18 cellular contexts compared by ENCODE assay signal in the genomic region with DNA sequence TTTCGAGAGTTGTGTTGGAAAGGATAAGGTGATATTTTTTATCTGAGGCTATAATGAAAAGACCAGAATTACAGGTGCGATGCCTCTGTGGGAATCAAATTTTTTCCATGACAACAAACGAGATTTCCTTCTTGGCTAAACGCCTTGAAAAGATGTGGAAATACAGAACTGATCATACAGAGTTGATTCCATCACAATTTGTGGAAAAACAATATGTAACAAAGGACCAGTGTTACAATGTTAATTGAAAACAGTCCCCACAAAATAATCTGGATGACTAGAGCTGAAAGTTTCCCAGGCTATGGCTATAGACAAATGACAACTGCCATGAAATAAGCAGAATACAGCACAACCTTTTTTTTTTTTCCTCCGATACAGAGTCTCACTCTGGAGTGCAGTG.
DNase-seq lines count a peak whose midpoint lies in the region; ATAC-seq, FAIRE-seq and TF ChIP-seq lines count a peak whose summit lies in the region.
"Had no signal": no experiment of that assay in that cellular context is flagged by ENCODE, and none has a peak within 500 bp of the region (broad histone marks: within the 10 kb centered on the region; RNA-seq: fewer than 3 reads in every experiment).

No MANE protein-coding gene starts in this region.

- peak overlapping the region; percentile 32 for H3K9ac ChIP-seq in SK-N-MC (ENCODE audit: insufficient read length)
- H3K9ac ChIP-seq in endothelial cell of umbilical vein (replicated peaks; ENCODE audit: extremely low read depth, insufficient read depth, low read length) = no peak overlapping the region
- H3K9ac ChIP-seq: BLaER1 treated with 17β-estradiol and CSF1 and Interleukin-3, amounts not matched to agents 10 nM and 100 nM; GM23248 had no signal

- no peak overlapping the region for H2AFZ ChIP-seq in endothelial cell of umbilical vein (ENCODE audit: low read depth, low read length)
- H2AFZ ChIP-seq: GM23248 had no signal

- TF ChIP-seq CTCF in heart left ventricle (IDR thresholded peaks at IDR 0.05) (no peak), endothelial cell of umbilical vein (IDR thresholded peaks at IDR 0.05; ENCODE audit: extremely low read depth in 1 of 2, insufficient read depth in 1 of 2, low read depth in 1 of 2, low read length in 2 of 2) (no peak)

- no peaks in the 10 kb centered on the region for H3K9me1 ChIP-seq in endothelial cell of umbilical vein (replicated peaks; ENCODE audit: control insufficient read depth, extremely low read depth, insufficient read depth, low read length)

- dilution Hi-C loops in endothelial cell of umbilical vein (cut with MboI; ENCODE audit: extremely low pct_ligation_motif_present, low sequenced_read_pairs) = no loop called here

- DNase-seq in heart left ventricle (no peak), Right ventricle myocardium superior (no peak), SK-N-MC (ENCODE audit: low read depth, low spot score) (no peak), endothelial cell of umbilical vein (ENCODE audit: low read depth, low spot score) (peak; percentile 57), sciatic nerve (ENCODE audit: low spot score) (no peak), substantia nigra (lab: John Stamatoyannopoulos, UW) (no peak), hypothalamus (lab: John Stamatoyannopoulos, UW) (no peak)
- DNase-seq: 8988T; Calu3; CD8-positive, alpha-beta T cell; DMS79 treated with DMSO at 0.1 percent for 48 hours; GF-D8; GM23248 had no signal

- no peak for FAIRE-seq in endothelial cell of umbilical vein (lab: Jason Lieb, UNC)
- FAIRE-seq: GM19239 had no signal

- no peaks in the 10 kb centered on the region for H3K27me3 ChIP-seq in heart left ventricle
- H3K27me3 ChIP-seq in endothelial cell of umbilical vein (ENCODE audit: control insufficient read depth in 2 of 2, insufficient read depth in 2 of 2, low read length in 2 of 2) = no peaks in the 10 kb centered on the region
- H3K27me3 ChIP-seq: BLaER1 treated with 17β-estradiol and CSF1 and Interleukin-3, amounts not matched to agents 10 nM and 100 nM had no signal

- no TSS peak for BruUV-seq in endothelial cell of umbilical vein (replicated peaks; lab: Mats Ljungman, UMichigan)

- intact Hi-C loops in heart left ventricle (cut with DNase I) (loop anchor here in 5 of 10 donors (5.0 to 10.0 kb wide), 6 partner anchors 53 to 193 kb away; no protein-coding TSS in a partner anchor), Right ventricle myocardium superior (cut with DNase I) (no loop called here), endothelial cell of umbilical vein (cut with micrococcal nuclease) (loop anchor here (5.0 to 10.0 kb wide), 4 partner anchors 193 to 1903 kb away; partner anchors contain the start of genes DIAPH3, PCDH17 and TDRD3), sciatic nerve (cut with DNase I) (no loop called here)

- H3K36me3 ChIP-seq in heart left ventricle (no peaks in the 10 kb centered on the region), SK-N-MC (ENCODE audit: insufficient read depth, low read length) (no peaks in the 10 kb centered on the region), endothelial cell of umbilical vein (ENCODE audit: control insufficient read depth in 2 of 2, extremely low read depth in 1 of 2, insufficient read depth in 2 of 2, low read length in 2 of 2) (no peaks in the 10 kb centered on the region)
- H3K36me3 ChIP-seq: BLaER1 treated with 17β-estradiol and CSF1 and Interleukin-3, amounts not matched to agents 10 nM and 100 nM; HAP-1 had no signal

- H3K4me3 ChIP-seq in heart left ventricle (no peak overlapping the region), SK-N-MC (no peak overlapping the region), endothelial cell of umbilical vein (replicated peaks in 1 of 3; ENCODE audit: insufficient read depth in 1 of 3, low read depth in 1 of 3, low read length in 3 of 3) (no peak overlapping the region)
- H3K4me3 ChIP-seq: BLaER1 treated with 17β-estradiol and CSF1 and Interleukin-3, amounts not matched to agents 10 nM and 100 nM; GM23248; HAP-1 had no signal

- no peak for TF ChIP-seq POLR2A in heart left ventricle (IDR thresholded peaks at IDR 0.05)
- no peak for TF ChIP-seq POLR2A in endothelial cell of umbilical vein (IDR thresholded peaks at IDR 0.05; ENCODE audit: low read depth, low read length)

- POLR2A ChIA-PET in endothelial cell of umbilical vein (lab: Charles Lee) = no interaction called here

- 62 to 68% (median 66%) methylated on average over 5 of the region's 5 CpGs for WGBS in heart left ventricle, 4 donors

- H3K27ac ChIP-seq in heart left ventricle = peak overlapping the region in 7 of 12 donors; percentile 10 to 73 (median 36)
- H3K27ac ChIP-seq in SK-N-MC = peak overlapping the region; percentile 78
- H3K27ac ChIP-seq in endothelial cell of umbilical vein (ENCODE audit: insufficient read depth, low read depth, low read length) = peak overlapping the region; percentile 73
- H3K27ac ChIP-seq in substantia nigra (ENCODE audit: low read depth, low read length, poor library complexity, severe bottlenecking) = no peak overlapping the region
- H3K27ac ChIP-seq: BLaER1 treated with 17β-estradiol and CSF1 and Interleukin-3, amounts not matched to agents 10 nM and 100 nM; GM23248; HL-60 had no signal

- H3K9me3 ChIP-seq in heart left ventricle = no peaks in the 10 kb centered on the region
- H3K9me3 ChIP-seq in SK-N-MC (ENCODE audit: low read depth, low read length) = peaks cover 4% of the 10 kb centered on the region; the same call in 1 of the 2 replicates
- no peaks in the 10 kb centered on the region for H3K9me3 ChIP-seq in endothelial cell of umbilical vein (replicated peaks; ENCODE audit: control insufficient read depth, insufficient read depth, low read length)
- H3K9me3 ChIP-seq: HAP-1 had no signal

- ATAC-seq in heart left ventricle (peak in 1 of 4 donors; percentile 44), Right ventricle myocardium superior (ENCODE audit: poor library complexity) (no peak), sciatic nerve (peak; percentile 69), GM19324 (IDR thresholded peaks at IDR 0.05; ENCODE audit: low FRiP score, unreplicated experiment) (no peak)
- ATAC-seq: CD8-positive, alpha-beta T cell had no signal

- no peak overlapping the region for H3K4me2 ChIP-seq in endothelial cell of umbilical vein (ENCODE audit: insufficient read depth, low read length)
- H3K4me2 ChIP-seq: BLaER1 treated with 17β-estradiol and CSF1 and Interleukin-3, amounts not matched to agents 10 nM and 100 nM had no signal

- no peaks in the 10 kb centered on the region for H3K79me2 ChIP-seq in endothelial cell of umbilical vein (ENCODE audit: control insufficient read depth, insufficient read depth, low read length)

- H4K20me1 ChIP-seq in endothelial cell of umbilical vein (replicated peaks; ENCODE audit: control insufficient read depth, extremely low read depth, insufficient read depth, low read length) = no peaks in the 10 kb centered on the region
- H4K20me1 ChIP-seq: BLaER1 treated with 17β-estradiol and CSF1 and Interleukin-3, amounts not matched to agents 10 nM and 100 nM had no signal

- CTCF ChIA-PET in endothelial cell of umbilical vein (lab: Charles Lee) = interaction anchor here (0.9 to 2.1 kb wide), 4 partner anchors 40 to 142 kb away, joined by 3 to 15 read pairs (median 3); no protein-coding TSS in a partner anchor

- H3K4me1 ChIP-seq in heart left ventricle = peaks cover 3 to 41% (median 23%) of the 10 kb centered on the region in 12 donors
- H3K4me1 ChIP-seq in endothelial cell of umbilical vein (ENCODE audit: control insufficient read depth, extremely low read depth, insufficient read depth, low read length) = peaks cover 40% of the 10 kb centered on the region

TF ChIP-seq in endothelial cell of umbilical vein, 7 proteins besides CTCF, POLR2A, EP300 and RAD21:
- TF ChIP-seq FOS (IDR thresholded peaks at IDR 0.05; ENCODE audit: borderline replicate concordance, insufficient read depth, low read length) (no peak), JUN (IDR thresholded peaks at IDR 0.05; ENCODE audit: borderline replicate concordance, insufficient read depth, insufficient read length, low read depth) (no peak), MAX (IDR thresholded peaks at IDR 0.05; ENCODE audit: insufficient read depth, insufficient read length) (no peak), GATA2 (IDR thresholded peaks at IDR 0.05; ENCODE audit: insufficient read depth, insufficient read length, low read depth, low read length) (no peak), MYC (IDR thresholded peaks at IDR 0.05; ENCODE audit: low read depth, low read length) (no peak), POLR2AphosphoS5 (IDR thresholded peaks at IDR 0.05; ENCODE audit: insufficient read depth, low read depth, low read length) (no peak), EZH2 (IDR thresholded peaks at IDR 0.05; ENCODE audit: borderline replicate concordance, low read depth, low read length, severe bottlenecking) (no peak)
